ENCODE assay signal across 1 cellular context in the genomic region with DNA sequence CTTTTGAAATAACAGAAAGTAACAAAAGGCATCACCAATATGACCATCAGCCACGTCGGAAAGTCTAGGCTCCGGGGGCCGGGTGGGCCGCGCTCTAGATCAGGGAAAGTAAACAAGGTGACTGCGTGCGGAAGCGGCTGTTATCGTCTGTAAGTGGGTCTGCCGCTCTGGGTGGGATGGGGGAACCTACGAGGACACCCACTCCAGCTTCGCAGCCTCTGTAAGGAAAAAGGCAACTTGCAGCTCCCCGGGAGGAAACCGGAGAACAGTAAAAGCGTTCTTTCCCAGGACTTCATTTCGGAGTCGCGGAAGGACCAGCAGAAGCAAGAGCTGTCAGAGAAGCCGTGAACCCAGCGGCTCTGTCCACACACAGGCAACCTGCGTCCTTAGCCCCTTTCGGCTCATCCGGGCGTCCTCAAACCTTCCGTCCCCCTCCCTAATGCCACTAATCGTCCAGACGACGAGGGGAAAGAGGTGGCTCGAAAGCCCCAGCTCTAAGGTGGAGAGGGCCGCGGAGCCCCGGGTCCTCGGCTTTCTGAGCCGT.
TF ChIP-seq lines count a peak whose summit lies in the region.

No MANE protein-coding gene starts in this region.

TF ChIP-seq in HepG2, 621 proteins besides CTCF, POLR2A, EP300 and RAD21 (continued from another document and continues in another):
- TF ChIP-seq, protein P1, sequence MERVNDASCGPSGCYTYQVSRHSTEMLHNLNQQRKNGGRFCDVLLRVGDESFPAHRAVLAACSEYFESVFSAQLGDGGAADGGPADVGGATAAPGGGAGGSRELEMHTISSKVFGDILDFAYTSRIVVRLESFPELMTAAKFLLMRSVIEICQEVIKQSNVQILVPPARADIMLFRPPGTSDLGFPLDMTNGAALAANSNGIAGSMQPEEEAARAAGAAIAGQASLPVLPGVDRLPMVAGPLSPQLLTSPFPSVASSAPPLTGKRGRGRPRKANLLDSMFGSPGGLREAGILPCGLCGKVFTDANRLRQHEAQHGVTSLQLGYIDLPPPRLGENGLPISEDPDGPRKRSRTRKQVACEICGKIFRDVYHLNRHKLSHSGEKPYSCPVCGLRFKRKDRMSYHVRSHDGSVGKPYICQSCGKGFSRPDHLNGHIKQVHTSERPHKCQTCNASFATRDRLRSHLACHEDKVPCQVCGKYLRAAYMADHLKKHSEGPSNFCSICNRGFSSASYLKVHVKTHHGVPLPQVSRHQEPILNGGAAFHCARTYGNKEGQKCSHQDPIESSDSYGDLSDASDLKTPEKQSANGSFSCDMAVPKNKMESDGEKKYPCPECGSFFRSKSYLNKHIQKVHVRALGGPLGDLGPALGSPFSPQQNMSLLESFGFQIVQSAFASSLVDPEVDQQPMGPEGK (CRISPR knock-in tag; IDR thresholded peaks at IDR 0.05): peak; percentile 81
- no peak for TF ChIP-seq SKI (IDR thresholded peaks at IDR 0.05; ENCODE audit: partially characterized antibody)
- TF ChIP-seq, protein P2, sequence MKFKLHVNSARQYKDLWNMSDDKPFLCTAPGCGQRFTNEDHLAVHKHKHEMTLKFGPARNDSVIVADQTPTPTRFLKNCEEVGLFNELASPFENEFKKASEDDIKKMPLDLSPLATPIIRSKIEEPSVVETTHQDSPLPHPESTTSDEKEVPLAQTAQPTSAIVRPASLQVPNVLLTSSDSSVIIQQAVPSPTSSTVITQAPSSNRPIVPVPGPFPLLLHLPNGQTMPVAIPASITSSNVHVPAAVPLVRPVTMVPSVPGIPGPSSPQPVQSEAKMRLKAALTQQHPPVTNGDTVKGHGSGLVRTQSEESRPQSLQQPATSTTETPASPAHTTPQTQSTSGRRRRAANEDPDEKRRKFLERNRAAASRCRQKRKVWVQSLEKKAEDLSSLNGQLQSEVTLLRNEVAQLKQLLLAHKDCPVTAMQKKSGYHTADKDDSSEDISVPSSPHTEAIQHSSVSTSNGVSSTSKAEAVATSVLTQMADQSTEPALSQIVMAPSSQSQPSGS (CRISPR knock-in tag; IDR thresholded peaks at IDR 0.05): no peak
- peak; percentile 47; the same call in 1 of the 2 replicates for TF ChIP-seq MXD1 (CRISPR knock-in tag; IDR thresholded peaks at IDR 0.05)
- TF ChIP-seq HDAC2 (CRISPR knock-in tag; IDR thresholded peaks at IDR 0.05): no peak
- TF ChIP-seq SALL1 (CRISPR knock-in tag; IDR thresholded peaks at IDR 0.05): peak; percentile 53; the same call in 1 of the 2 replicates
- TF ChIP-seq FOXK2 (IDR thresholded peaks at IDR 0.05): 0 out of 2 replicates have a peak, but pooled peaks have one; percentile 15
- TF ChIP-seq ZNF382 (CRISPR knock-in tag; IDR thresholded peaks at IDR 0.05; ENCODE audit: borderline replicate concordance): no peak
- TF ChIP-seq NBN (conservative IDR thresholded peaks at IDR 0.05): no peak
- TF ChIP-seq ERF (CRISPR knock-in tag; IDR thresholded peaks at IDR 0.05): no peak
- no peak for TF ChIP-seq RARA (CRISPR knock-in tag; IDR thresholded peaks at IDR 0.05)
- no peak for TF ChIP-seq THYN1 (CRISPR knock-in tag; IDR thresholded peaks at IDR 0.05; ENCODE audit: borderline replicate concordance, low read depth)
- no peak for TF ChIP-seq ZNF44 (CRISPR knock-in tag; IDR thresholded peaks at IDR 0.05)
- TF ChIP-seq ZNF510 (CRISPR knock-in tag; IDR thresholded peaks at IDR 0.05; ENCODE audit: low read depth): no peak
- TF ChIP-seq KAT2B (IDR thresholded peaks at IDR 0.05; ENCODE audit: borderline replicate concordance, low read depth, low read length): no peak
- TF ChIP-seq CHCHD3 (CRISPR knock-in tag; IDR thresholded peaks at IDR 0.05): peak; percentile 20; the same call in 1 of the 2 replicates
- TF ChIP-seq ZNF180 (CRISPR knock-in tag; IDR thresholded peaks at IDR 0.05; ENCODE audit: borderline replicate concordance, low read depth): 0 out of 2 replicates have a peak, but pooled peaks have one; percentile 29
- no peak; the same call in 1 of the 2 replicates for TF ChIP-seq UBTF (CRISPR knock-in tag; IDR thresholded peaks at IDR 0.05)
- no peak for TF ChIP-seq ZNF672 (CRISPR knock-in tag; IDR thresholded peaks at IDR 0.05)
- TF ChIP-seq KDM4B (CRISPR knock-in tag; IDR thresholded peaks at IDR 0.05): no peak
- no peak for TF ChIP-seq RNF219 (CRISPR knock-in tag; IDR thresholded peaks at IDR 0.05)
- TF ChIP-seq ZNF235 (CRISPR knock-in tag; IDR thresholded peaks at IDR 0.05; ENCODE audit: borderline replicate concordance): 0 out of 2 replicates have a peak, but pooled peaks have one; percentile 19
- TF ChIP-seq ZNF33A (CRISPR knock-in tag; IDR thresholded peaks at IDR 0.05; ENCODE audit: borderline replicate concordance): 0 out of 2 replicates have a peak, but pooled peaks have one; percentile 84
- TF ChIP-seq, protein P3, sequence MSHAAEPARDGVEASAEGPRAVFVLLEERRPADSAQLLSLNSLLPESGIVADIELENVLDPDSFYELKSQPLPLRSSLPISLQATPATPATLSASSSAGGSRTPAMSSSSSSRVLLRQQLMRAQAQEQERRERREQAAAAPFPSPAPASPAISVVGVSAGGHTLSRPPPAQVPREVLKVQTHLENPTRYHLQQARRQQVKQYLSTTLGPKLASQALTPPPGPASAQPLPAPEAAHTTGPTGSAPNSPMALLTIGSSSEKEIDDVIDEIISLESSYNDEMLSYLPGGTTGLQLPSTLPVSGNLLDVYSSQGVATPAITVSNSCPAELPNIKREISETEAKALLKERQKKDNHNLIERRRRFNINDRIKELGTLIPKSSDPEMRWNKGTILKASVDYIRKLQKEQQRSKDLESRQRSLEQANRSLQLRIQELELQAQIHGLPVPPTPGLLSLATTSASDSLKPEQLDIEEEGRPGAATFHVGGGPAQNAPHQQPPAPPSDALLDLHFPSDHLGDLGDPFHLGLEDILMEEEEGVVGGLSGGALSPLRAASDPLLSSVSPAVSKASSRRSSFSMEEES (CRISPR knock-in tag; IDR thresholded peaks at IDR 0.05): 0 out of 2 replicates have a peak, but pooled peaks have one; percentile 5
- TF ChIP-seq RFXAP (CRISPR knock-in tag; IDR thresholded peaks at IDR 0.05; ENCODE audit: borderline replicate concordance): no peak
- TF ChIP-seq TBX2 (CRISPR knock-in tag; IDR thresholded peaks at IDR 0.05; ENCODE audit: borderline replicate concordance): no peak
- no peak for TF ChIP-seq NFE2 (CRISPR knock-in tag; IDR thresholded peaks at IDR 0.05)
- no peak for TF ChIP-seq ZNF552 (CRISPR knock-in tag; IDR thresholded peaks at IDR 0.05; ENCODE audit: borderline replicate concordance)
- peak; percentile 5; the same call in 1 of the 2 replicates for TF ChIP-seq ZNF607 (CRISPR knock-in tag; IDR thresholded peaks at IDR 0.05; ENCODE audit: borderline replicate concordance)
- no peak for TF ChIP-seq CENPX (CRISPR knock-in tag; IDR thresholded peaks at IDR 0.05)
- no peak for TF ChIP-seq XBP1 (CRISPR knock-in tag; IDR thresholded peaks at IDR 0.05)
- TF ChIP-seq GMEB1 (CRISPR knock-in tag; IDR thresholded peaks at IDR 0.05; ENCODE audit: borderline replicate concordance): no peak
- TF ChIP-seq, protein P4, sequence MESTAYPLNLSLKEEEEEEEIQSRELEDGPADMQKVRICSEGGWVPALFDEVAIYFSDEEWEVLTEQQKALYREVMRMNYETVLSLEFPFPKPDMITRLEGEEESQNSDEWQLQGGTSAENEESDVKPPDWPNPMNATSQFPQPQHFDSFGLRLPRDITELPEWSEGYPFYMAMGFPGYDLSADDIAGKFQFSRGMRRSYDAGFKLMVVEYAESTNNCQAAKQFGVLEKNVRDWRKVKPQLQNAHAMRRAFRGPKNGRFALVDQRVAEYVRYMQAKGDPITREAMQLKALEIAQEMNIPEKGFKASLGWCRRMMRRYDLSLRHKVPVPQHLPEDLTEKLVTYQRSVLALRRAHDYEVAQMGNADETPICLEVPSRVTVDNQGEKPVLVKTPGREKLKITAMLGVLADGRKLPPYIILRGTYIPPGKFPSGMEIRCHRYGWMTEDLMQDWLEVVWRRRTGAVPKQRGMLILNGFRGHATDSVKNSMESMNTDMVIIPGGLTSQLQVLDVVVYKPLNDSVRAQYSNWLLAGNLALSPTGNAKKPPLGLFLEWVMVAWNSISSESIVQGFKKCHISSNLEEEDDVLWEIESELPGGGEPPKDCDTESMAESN (CRISPR knock-in tag; conservative IDR thresholded peaks at IDR 0.05): 0 out of 2 replicates have a peak, but pooled peaks have one; percentile 20
- TF ChIP-seq DMAP1 (CRISPR knock-in tag; IDR thresholded peaks at IDR 0.05): peak; percentile 70; the same call in 1 of the 2 replicates
- TF ChIP-seq ZNF883 (CRISPR knock-in tag; IDR thresholded peaks at IDR 0.05; ENCODE audit: not compliant biosample characterization): no peak
- TF ChIP-seq ZNF816 (CRISPR knock-in tag; IDR thresholded peaks at IDR 0.05; ENCODE audit: borderline replicate concordance): peak; percentile 71; the same call in 1 of the 2 replicates
- TF ChIP-seq ZNF598 (CRISPR knock-in tag; IDR thresholded peaks at IDR 0.05; ENCODE audit: borderline replicate concordance): 0 out of 2 replicates have a peak, but pooled peaks have one; percentile 49
- TF ChIP-seq ZBTB43 (CRISPR knock-in tag; conservative IDR thresholded peaks at IDR 0.05): no peak
- no peak for TF ChIP-seq MED1 (CRISPR knock-in tag; IDR thresholded peaks at IDR 0.05)
- TF ChIP-seq, protein P5, sequence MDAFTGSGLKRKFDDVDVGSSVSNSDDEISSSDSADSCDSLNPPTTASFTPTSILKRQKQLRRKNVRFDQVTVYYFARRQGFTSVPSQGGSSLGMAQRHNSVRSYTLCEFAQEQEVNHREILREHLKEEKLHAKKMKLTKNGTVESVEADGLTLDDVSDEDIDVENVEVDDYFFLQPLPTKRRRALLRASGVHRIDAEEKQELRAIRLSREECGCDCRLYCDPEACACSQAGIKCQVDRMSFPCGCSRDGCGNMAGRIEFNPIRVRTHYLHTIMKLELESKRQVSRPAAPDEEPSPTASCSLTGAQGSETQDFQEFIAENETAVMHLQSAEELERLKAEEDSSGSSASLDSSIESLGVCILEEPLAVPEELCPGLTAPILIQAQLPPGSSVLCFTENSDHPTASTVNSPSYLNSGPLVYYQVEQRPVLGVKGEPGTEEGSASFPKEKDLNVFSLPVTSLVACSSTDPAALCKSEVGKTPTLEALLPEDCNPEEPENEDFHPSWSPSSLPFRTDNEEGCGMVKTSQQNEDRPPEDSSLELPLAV (CRISPR knock-in tag; conservative IDR thresholded peaks at IDR 0.05; ENCODE audit: low read depth): no peak
- no peak for TF ChIP-seq PCBP2 (optimal IDR thresholded peaks at IDR 0.05; ENCODE audit: low read depth, low read length, poor library complexity, severe bottlenecking)
- 0 out of 2 replicates have a peak, but pooled peaks have one; percentile 13 for TF ChIP-seq HOXA3 (CRISPR knock-in tag; IDR thresholded peaks at IDR 0.05)
